ENCODE assay signal across 9 cellular contexts in genomic region chr3:64489361-64490044, GRCh38.
DNase-seq lines count a peak whose midpoint lies in the region; ATAC-seq and TF ChIP-seq lines count a peak whose summit lies in the region.
"Had no signal": no experiment of that assay in that cellular context is flagged by ENCODE, and none has a peak within 500 bp of the region (broad histone marks: within the 10 kb centered on the region; RNA-seq: fewer than 3 reads in every experiment).

No MANE protein-coding gene starts in this region.

- no peak overlapping the region for H3K27ac ChIP-seq in H9 (ENCODE audit: insufficient read length, low read depth, low read length)
- no peak overlapping the region for H3K27ac ChIP-seq in heart left ventricle
- H3K27ac ChIP-seq in prostate gland: no peak overlapping the region
- H3K27ac ChIP-seq in CD4-positive, alpha-beta T cell (ENCODE audit: low read depth, low read length): no peak overlapping the region

- peak in 3 of 4 donors; percentile 46 to 62 (median 49) for ATAC-seq in heart left ventricle
- ATAC-seq in CD4-positive, alpha-beta T cell (ENCODE audit: poor library complexity): no peak
- ATAC-seq in activated CD4-positive, CD25-positive, alpha-beta regulatory T cell treated with anti-CD3 and anti-CD28 coated beads, Interleukin-2, amount 50 U/mL, for 24 hours: no peak

- no peaks in the 10 kb centered on the region for H3K9me3 ChIP-seq in H9 (ENCODE audit: control insufficient read depth, low read depth, low read length)
- no peaks in the 10 kb centered on the region for H3K9me3 ChIP-seq in heart left ventricle
- H3K9me3 ChIP-seq in prostate gland: no peaks in the 10 kb centered on the region
- no peaks in the 10 kb centered on the region for H3K9me3 ChIP-seq in CD4-positive, alpha-beta T cell (ENCODE audit: control insufficient read depth, low read length)

- CTCF ChIA-PET in CD4-positive, alpha-beta T cell (lab: Charles Lee): no interaction called here

- DNase-seq in H9 (peak; percentile 96), NCI-H524 (lab: John Stamatoyannopoulos, UW) (peak; percentile 86 to 91), heart left ventricle (peak in 1 of 5 donors; percentile 42), prostate gland (ENCODE audit: low spot score) (peak; percentile 27)
- DNase-seq in CD4-positive, alpha-beta T cell: no peak
- no peak for DNase-seq in activated CD4-positive, alpha-beta T cell treated with anti-CD3 and anti-CD28 coated beads, Interleukin-2, amount 50 U/mL, for 1 hour
- DNase-seq in activated T-cell treated with anti-CD3 and anti-CD28 coated beads, Interleukin-2, amount 50 U/mL, for 24 hours: no peak
- DNase-seq: foreskin fibroblast had no signal

- H3K4me1 ChIP-seq in H9 (ENCODE audit: insufficient read depth, low read length) (peaks cover 8% of the 10 kb centered on the region; the same call in 1 of the 2 replicates), heart left ventricle (peaks cover 0 to 9% (median 0%) of the 10 kb centered on the region in 12 donors), prostate gland (replicated peaks) (no peaks in the 10 kb centered on the region)

- peak overlapping the region; percentile 90 for H2AFZ ChIP-seq in H9 (ENCODE audit: low read length)

- H3K4me3 Mint-ChIP-seq in H9: peak overlapping the region; percentile 34 to 64; a peak in 4 of 5 replicates
- H3K4me3 Mint-ChIP-seq in CD4-positive, alpha-beta T cell: no peak overlapping the region
- H3K4me3 Mint-ChIP-seq in activated T-cell treated with anti-CD3 and anti-CD28 coated beads, Interleukin-2, amount 50 U/mL, for 24 hours: no peak overlapping the region

- H3K4me2 ChIP-seq in H9 (ENCODE audit: insufficient read depth, insufficient read length, low read length): peak overlapping the region; percentile 69

- TF ChIP-seq CTCF in H9 (conservative IDR thresholded peaks at IDR 0.05) (no peak), heart left ventricle (IDR thresholded peaks at IDR 0.05) (no peak), prostate gland (IDR thresholded peaks at IDR 0.05) (no peak)
- TF ChIP-seq CTCF in CD4-positive, alpha-beta T cell (IDR thresholded peaks at IDR 0.05): no peak

- H3K4me3 ChIP-seq in heart left ventricle: peak overlapping the region in 2 of 12 donors; percentile 15 to 20
- no peak overlapping the region for H3K4me3 ChIP-seq in prostate gland

- no peak overlapping the region for H4K91ac ChIP-seq in H9 (ENCODE audit: insufficient read length, low read depth, low read length)

- POLR2A ChIA-PET in CD4-positive, alpha-beta T cell (lab: Charles Lee): no interaction called here

- no peak overlapping the region for H2BK15ac ChIP-seq in H9 (ENCODE audit: low read depth, low read length)

- intact Hi-C loops in heart left ventricle (cut with DNase I): loop anchor here in 5 of 10 donors (5.0 to 10.0 kb wide), 4 partner anchors 85 to 1135 kb away; no protein-coding TSS in a partner anchor
- intact Hi-C loops in prostate gland (cut with DNase I): loop anchor here (5.0 to 10.0 kb wide), 2 partner anchors 92 to 285 kb away; no protein-coding TSS in a partner anchor
- intact Hi-C loops in CD4-positive, alpha-beta T cell (cut with DNase I, micrococcal nuclease): no loop called here

- TF ChIP-seq POLR2A in heart left ventricle (IDR thresholded peaks at IDR 0.05) (no peak), prostate gland (IDR thresholded peaks at IDR 0.05) (no peak)

- H2BK5ac ChIP-seq in H9 (ENCODE audit: insufficient read length, low read length): no peak overlapping the region

- H3K36me3 Mint-ChIP-seq in H9 (ENCODE audit: insufficient read depth in 1 of 3, low read depth in 3 of 3): no peaks in the 10 kb centered on the region
- no peaks in the 10 kb centered on the region for H3K36me3 Mint-ChIP-seq in CD4-positive, alpha-beta T cell (ENCODE audit: low read depth)
- H3K36me3 Mint-ChIP-seq in activated T-cell treated with anti-CD3 and anti-CD28 coated beads, Interleukin-2, amount 50 U/mL, for 24 hours (ENCODE audit: low read depth): no peaks in the 10 kb centered on the region

- no peak overlapping the region for H3T11ph ChIP-seq in H9 (ENCODE audit: low read length)

- H4K20me1 ChIP-seq in H9 (ENCODE audit: control insufficient read depth, insufficient read depth, insufficient read length): no peaks in the 10 kb centered on the region

- no peaks in the 10 kb centered on the region for H3K9me3 Mint-ChIP-seq in H9
- no peaks in the 10 kb centered on the region for H3K9me3 Mint-ChIP-seq in CD4-positive, alpha-beta T cell
- H3K9me3 Mint-ChIP-seq in activated T-cell treated with anti-CD3 and anti-CD28 coated beads, Interleukin-2, amount 50 U/mL, for 24 hours: no peaks in the 10 kb centered on the region

- no peak overlapping the region for H4K5ac ChIP-seq in H9 (ENCODE audit: insufficient read length, low read depth, low read length)

- H3K79me2 ChIP-seq in H9 (ENCODE audit: insufficient read depth, low read length): no peaks in the 10 kb centered on the region

- H3K18ac ChIP-seq in H9 (ENCODE audit: insufficient read length, low read depth, low read length): no peak overlapping the region

- no peak overlapping the region for H2AK5ac ChIP-seq in H9 (ENCODE audit: insufficient read length, low read length)

- H3K14ac ChIP-seq in H9 (ENCODE audit: insufficient read depth, low read length): peak overlapping the region; percentile 85; the same call in 1 of the 2 replicates

- no peak overlapping the region for H2BK12ac ChIP-seq in H9 (ENCODE audit: insufficient read length, low read depth, low read length)

- no CpG with 5 or more reads among the region's 23 CpGs for WGBS in H9 (ENCODE audit: extremely low coverage, insufficient read length, low lambda C conversion rate)
- 29 to 37% (median 33%) methylated on average over 23 of the region's 23 CpGs for WGBS in heart left ventricle, 4 donors
- 24% methylated on average over 23 of the region's 23 CpGs for WGBS in prostate gland

- H3K79me1 ChIP-seq in H9 (ENCODE audit: insufficient read depth, low read depth, low read length, poor library complexity, severe bottlenecking): no peaks in the 10 kb centered on the region

- peaks cover 22% of the 10 kb centered on the region for H3K27me3 Mint-ChIP-seq in H9 (ENCODE audit: low read depth)
- peaks cover 75% of the 10 kb centered on the region for H3K27me3 Mint-ChIP-seq in CD4-positive, alpha-beta T cell
- peaks cover 75% of the 10 kb centered on the region for H3K27me3 Mint-ChIP-seq in activated T-cell treated with anti-CD3 and anti-CD28 coated beads, Interleukin-2, amount 50 U/mL, for 24 hours

- peaks cover 4% of the 10 kb centered on the region for H3K23me2 ChIP-seq in H9 (ENCODE audit: insufficient read length, low read depth, low read length, poor library complexity, severe bottlenecking)

- H3K56ac ChIP-seq in H9 (ENCODE audit: insufficient read length, low read depth, low read length): no peak overlapping the region

- no peak overlapping the region for H2BK20ac ChIP-seq in H9 (ENCODE audit: low read depth, low read length, poor library complexity, severe bottlenecking)

- H3K27me3 ChIP-seq in H9 (ENCODE audit: insufficient read depth, low read length) (no peaks in the 10 kb centered on the region; the same call in 1 of the 2 replicates), heart left ventricle (peaks cover 0 to 29% (median 0%) of the 10 kb centered on the region in 9 donors), prostate gland (replicated peaks; ENCODE audit: insufficient read depth) (no peaks in the 10 kb centered on the region)
- peaks cover 53% of the 10 kb centered on the region for H3K27me3 ChIP-seq in CD4-positive, alpha-beta T cell (ENCODE audit: control insufficient read depth, insufficient read depth, low read length)

- peaks cover 36 to 47% of the 10 kb centered on the region in 2 experiments for H3K4me1 Mint-ChIP-seq in H9
- no peaks in the 10 kb centered on the region for H3K4me1 Mint-ChIP-seq in CD4-positive, alpha-beta T cell (ENCODE audit: low read depth)
- no peaks in the 10 kb centered on the region for H3K4me1 Mint-ChIP-seq in activated T-cell treated with anti-CD3 and anti-CD28 coated beads, Interleukin-2, amount 50 U/mL, for 24 hours (ENCODE audit: low read depth)

- H3K36me3 ChIP-seq in heart left ventricle (no peaks in the 10 kb centered on the region), prostate gland (no peaks in the 10 kb centered on the region)

- H3K23ac ChIP-seq in H9 (ENCODE audit: insufficient read length, low read depth, low read length): no peak overlapping the region

- H2BK120ac ChIP-seq in H9 (ENCODE audit: low read depth, low read length, poor library complexity, severe bottlenecking): no peak overlapping the region

- no peak overlapping the region for H3K4ac ChIP-seq in H9 (ENCODE audit: low read depth, low read length)

- no peak overlapping the region for H4K8ac ChIP-seq in H9 (replicated peaks; ENCODE audit: insufficient read length, low read depth, low read length)

- no peak overlapping the region for H3K9ac ChIP-seq in H9 (ENCODE audit: extremely low read depth, insufficient read length, low read length)

- H3K27ac Mint-ChIP-seq in H9: peak overlapping the region in 1 of 3 experiments; percentile 78; a peak in 2 of 7 replicates
- no peak overlapping the region for H3K27ac Mint-ChIP-seq in CD4-positive, alpha-beta T cell
- no peak overlapping the region for H3K27ac Mint-ChIP-seq in activated T-cell treated with anti-CD3 and anti-CD28 coated beads, Interleukin-2, amount 50 U/mL, for 24 hours

Comparison
In these comparisons a context has a peak if more than half of its experiments do, and no peak if none do; other contexts are left out.
1. DNase-seq: peak in H9 (single experiment), NCI-H524 (2 of 2) and prostate gland (single experiment); none in CD4-positive, alpha-beta T cell (0 of 10), activated CD4-positive, alpha-beta T cell treated with anti-CD3 and anti-CD28 coated beads, Interleukin-2, amount 50 U/mL, for 1 hour (single experiment) and activated T-cell treated with anti-CD3 and anti-CD28 coated beads, Interleukin-2, amount 50 U/mL, for 24 hours (single experiment).
2. H3K4me3 Mint-ChIP-seq: peak in H9 (2 of 2); none in CD4-positive, alpha-beta T cell (single experiment) and activated T-cell treated with anti-CD3 and anti-CD28 coated beads, Interleukin-2, amount 50 U/mL, for 24 hours (single experiment).
3. ATAC-seq: peak in heart left ventricle (3 of 4); none in CD4-positive, alpha-beta T cell (single experiment) and activated CD4-positive, CD25-positive, alpha-beta regulatory T cell treated with anti-CD3 and anti-CD28 coated beads, Interleukin-2, amount 50 U/mL, for 24 hours (0 of 2).